In genomic region chr9:130165579-130165978, GRCh38 we compare ENCODE assay signal across 26 cellular contexts.
"Had no signal": no experiment of that assay in that cellular context is flagged by ENCODE, and none has a peak within 500 bp of the region (broad histone marks: within the 10 kb centered on the region; RNA-seq: fewer than 3 reads in every experiment).

No MANE protein-coding gene starts in this region.

- ATAC-seq: effector memory CD8-positive, alpha-beta T cell; esophagus mucosa; foreskin keratinocyte; gastrocnemius medialis; gastroesophageal sphincter; heart left ventricle; heart right ventricle had no signal

- H3K4me2 ChIP-seq: hepatocyte had no signal

- H2AFZ ChIP-seq: hepatocyte had no signal

- H3K4me3 ChIP-seq: colonic mucosa, coronary artery, dorsolateral prefrontal cortex, esophagus muscularis mucosa, esophagus squamous epithelium, gastrocnemius medialis, gastroesophageal sphincter, heart left ventricle, heart right ventricle, hepatocyte had no signal

- H3K27ac ChIP-seq: colonic mucosa, coronary artery, dorsolateral prefrontal cortex, epithelial cell of prostate, esophagus muscularis mucosa, esophagus squamous epithelium, foreskin keratinocyte, gastrocnemius medialis, gastroesophageal sphincter, heart left ventricle, heart right ventricle, hepatocyte had no signal

- H3K9me3 ChIP-seq: colonic mucosa, esophagus muscularis mucosa, esophagus squamous epithelium, gastrocnemius medialis, gastroesophageal sphincter, heart left ventricle, heart right ventricle had no signal

- H3K9me3 Mint-ChIP-seq: dendritic cell treated with granulocyte-macrophage colony-stimulating factor and Interleukin-4, amounts not matched to agents 40 ng/mL and 50 ng/mL, for 4 days; effector memory CD8-positive, alpha-beta T cell; endodermal cell had no signal

- H3K27me3 ChIP-seq: colonic mucosa, dorsolateral prefrontal cortex, esophagus muscularis mucosa, esophagus squamous epithelium, foreskin keratinocyte, gastrocnemius medialis, gastroesophageal sphincter, heart left ventricle, hepatocyte had no signal

- H3K4me3 Mint-ChIP-seq: dendritic cell treated with granulocyte-macrophage colony-stimulating factor and Interleukin-4, amounts not matched to agents 40 ng/mL and 50 ng/mL, for 4 days; effector memory CD8-positive, alpha-beta T cell; endodermal cell had no signal

- H3K4me1 ChIP-seq: colonic mucosa, esophagus muscularis mucosa, gastrocnemius medialis, gastroesophageal sphincter, heart left ventricle, heart right ventricle had no signal

- DNase-seq: colonic mucosa; cortex of kidney; dermis blood vessel endothelial cell; dorsolateral prefrontal cortex; effector CD4-positive, alpha-beta T cell; effector CD8-positive, alpha-beta T cell; effector memory CD4-positive, alpha-beta T cell; effector memory CD8-positive, alpha-beta T cell; endodermal cell; erythroblast; esophagus squamous epithelium; foreskin fibroblast; foreskin melanocyte; gastrocnemius medialis; glutamatergic neuron; head of caudate nucleus; heart left ventricle; heart right ventricle had no signal

- H3K27ac Mint-ChIP-seq: dendritic cell treated with granulocyte-macrophage colony-stimulating factor and Interleukin-4, amounts not matched to agents 40 ng/mL and 50 ng/mL, for 4 days; endodermal cell had no signal

- H3K36me3 ChIP-seq: colonic mucosa, esophagus muscularis mucosa, esophagus squamous epithelium, gastrocnemius medialis, gastroesophageal sphincter, heart left ventricle, heart right ventricle had no signal
